Comparison of ENCODE assay signal across 7 cellular contexts in the genomic region with DNA sequence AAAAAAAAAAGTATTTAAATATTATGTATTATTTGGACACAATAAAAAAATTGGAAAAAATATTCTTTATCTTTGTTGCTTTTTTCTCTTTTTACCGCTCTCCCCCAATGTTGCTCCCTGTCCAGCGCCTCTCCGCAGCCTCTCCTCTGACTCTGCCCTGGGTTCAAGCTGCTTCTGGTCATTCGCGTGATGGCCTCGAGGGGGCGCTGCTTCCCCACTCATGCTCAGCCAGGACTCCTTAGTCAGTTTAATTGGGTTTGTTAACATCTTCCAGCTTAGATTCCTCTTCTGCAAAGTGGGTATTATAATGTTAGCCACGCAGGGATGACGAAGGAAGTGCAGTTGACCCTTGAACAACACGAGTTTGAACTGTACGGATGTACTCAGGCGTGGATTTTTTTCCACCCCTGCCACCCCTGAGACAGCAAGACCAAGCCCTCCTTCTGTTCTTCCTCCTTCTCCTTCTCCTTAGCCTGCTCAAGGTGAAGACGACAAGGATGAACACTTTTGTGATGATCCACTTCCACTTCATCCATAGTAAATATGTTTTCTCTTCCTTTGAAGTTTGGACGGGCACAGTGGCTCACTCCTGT. TPM values are rescaled to one million over a fixed set of nuclear protein-coding genes. Genes with fewer than 3 reads are reported as not detected.
DNase-seq lines count a peak whose midpoint lies in the region; FAIRE-seq and TF ChIP-seq lines count a peak whose summit lies in the region.

No MANE protein-coding gene starts in this region.

- H3K36me3 Mint-ChIP-seq in T-helper 2 cell treated with Interferon-gamma antibody and Interleukin-4, amounts not matched to agents 5 μg/mL and 100 μg/mL, for 36 hours (ENCODE audit: low read depth): no peaks in the 10 kb centered on the region

- peak; percentile 69 for DNase-seq in GM03348 (ENCODE audit: low spot score)
- DNase-seq in MM.1S: no peak
- DNase-seq in T-helper 2 cell treated with Interferon-gamma antibody and Interleukin-4, amounts not matched to agents 5 μg/mL and 100 μg/mL, for 36 hours (ENCODE audit: low spot score): peak; percentile 8
- DNase-seq in brain microvascular endothelial cell: peak; percentile 27
- peak; percentile 35 for DNase-seq in keratinocyte (ENCODE audit: low read depth, low spot score)
- DNase-seq in stimulated activated CD4-positive, alpha-beta T cell treated with anti-CD3 and anti-CD28 coated beads, Interleukin-4, amount 100 ng/mL, for 4 hours: peak; percentile 8 to 20
- DNase-seq in NCI-H128 (lab: John Stamatoyannopoulos, UW; ENCODE audit: unreplicated experiment): no peak

- dilution Hi-C loops in keratinocyte (cut with MboI; ENCODE audit: extremely low pct_ligation_motif_present, low sequenced_read_pairs): no loop called here

- H3F3A ChIP-seq in MM.1S (ENCODE audit: insufficient read depth, low read length): no peaks in the 10 kb centered on the region

- no peak overlapping the region for H2AFZ ChIP-seq in MM.1S (ENCODE audit: low read length)
- no peak overlapping the region for H2AFZ ChIP-seq in keratinocyte (ENCODE audit: control insufficient read depth, low read length)

- H3K36me3 ChIP-seq in MM.1S (replicated peaks; ENCODE audit: insufficient read depth, low read length) (no peaks in the 10 kb centered on the region), brain microvascular endothelial cell (replicated peaks) (no peaks in the 10 kb centered on the region), keratinocyte (ENCODE audit: control insufficient read depth in 2 of 2, extremely low read depth in 1 of 2, insufficient read depth in 2 of 2, low read length in 2 of 2) (no peaks in the 10 kb centered on the region)

- H3K4me1 Mint-ChIP-seq in T-helper 2 cell treated with Interferon-gamma antibody and Interleukin-4, amounts not matched to agents 5 μg/mL and 100 μg/mL, for 36 hours (ENCODE audit: low read depth): no peaks in the 10 kb centered on the region

- no peak overlapping the region for H3K4me3 Mint-ChIP-seq in T-helper 2 cell treated with Interferon-gamma antibody and Interleukin-4, amounts not matched to agents 5 μg/mL and 100 μg/mL, for 36 hours

- no peak overlapping the region for H3K4me3 ChIP-seq in MM.1S (ENCODE audit: low read length)
- H3K4me3 ChIP-seq in brain microvascular endothelial cell (ENCODE audit: low read depth, low read length): no peak overlapping the region
- no peak overlapping the region for H3K4me3 ChIP-seq in keratinocyte (ENCODE audit: control insufficient read depth in 2 of 3, extremely low read depth in 1 of 3, insufficient read depth in 2 of 3, low read depth in 1 of 3, low read length in 3 of 3)

- H3K9me3 ChIP-seq in MM.1S (replicated peaks; ENCODE audit: insufficient read depth, low read length) (no peaks in the 10 kb centered on the region), keratinocyte (ENCODE audit: control insufficient read depth, low read depth, low read length) (no peaks in the 10 kb centered on the region)

- H3K79me2 ChIP-seq in MM.1S (ENCODE audit: low read length): no peaks in the 10 kb centered on the region
- H3K79me2 ChIP-seq in keratinocyte (ENCODE audit: control insufficient read depth, insufficient read depth, low read length): no peaks in the 10 kb centered on the region

- H3K9me2 ChIP-seq in MM.1S (replicated peaks; ENCODE audit: insufficient read depth, low read length): no peaks in the 10 kb centered on the region

- H3K27ac ChIP-seq in MM.1S (ENCODE audit: low read length) (no peak overlapping the region), brain microvascular endothelial cell (no peak overlapping the region), keratinocyte (ENCODE audit: control insufficient read depth, insufficient read depth, low read length) (no peak overlapping the region)

- H3K9me3 Mint-ChIP-seq in T-helper 2 cell treated with Interferon-gamma antibody and Interleukin-4, amounts not matched to agents 5 μg/mL and 100 μg/mL, for 36 hours: no peaks in the 10 kb centered on the region

- H3K27me3 ChIP-seq in MM.1S (replicated peaks; ENCODE audit: insufficient read depth, low read length) (no peaks in the 10 kb centered on the region; the same call in 1 of the 2 replicates), brain microvascular endothelial cell (replicated peaks) (no peaks in the 10 kb centered on the region), keratinocyte (ENCODE audit: control insufficient read depth, extremely low read depth, insufficient read depth, low read length) (no peaks in the 10 kb centered on the region)

- H3K4me2 ChIP-seq in MM.1S (ENCODE audit: low read depth, low read length) (no peak overlapping the region), keratinocyte (ENCODE audit: control insufficient read depth, extremely low read depth, insufficient read depth, low read depth, low read length) (no peak overlapping the region)

- no peaks in the 10 kb centered on the region for H3K9me1 ChIP-seq in keratinocyte (ENCODE audit: control insufficient read depth, extremely low read depth, insufficient read depth, low read length)

- H3K27me3 Mint-ChIP-seq in T-helper 2 cell treated with Interferon-gamma antibody and Interleukin-4, amounts not matched to agents 5 μg/mL and 100 μg/mL, for 36 hours (ENCODE audit: low read depth): no peaks in the 10 kb centered on the region

- H3K9ac ChIP-seq in MM.1S (ENCODE audit: low read length) (no peak overlapping the region), keratinocyte (ENCODE audit: control insufficient read depth, extremely low read depth, insufficient read depth, low read length) (no peak overlapping the region)

- TF ChIP-seq CTCF in MM.1S (IDR thresholded peaks at IDR 0.05; ENCODE audit: low read length): peak; percentile 76
- peak; percentile 92 for TF ChIP-seq CTCF in brain microvascular endothelial cell (IDR thresholded peaks at IDR 0.05; ENCODE audit: low read depth, low read length, missing control alignments)
- TF ChIP-seq CTCF in keratinocyte (optimal IDR thresholded peaks at IDR 0.05 in 1 of 3, IDR thresholded peaks at IDR 0.05 in 1 of 3, conservative IDR thresholded peaks at IDR 0.05 in 1 of 3; ENCODE audit: extremely low read depth in 1 of 3, insufficient read depth in 2 of 3, low read length in 3 of 3): peak; percentile 88 to 98 (median 94)

- H3K4me1 ChIP-seq in MM.1S (ENCODE audit: low read length) (no peaks in the 10 kb centered on the region), keratinocyte (ENCODE audit: control insufficient read depth, extremely low read depth, insufficient read depth, low read length) (peaks cover 9% of the 10 kb centered on the region)

- in situ Hi-C loops in brain microvascular endothelial cell (cut with HindIII; ENCODE audit: low pct_ligation_motif_present, low sequenced_read_pairs): no loop called here

- H4K20me1 ChIP-seq in MM.1S (ENCODE audit: insufficient read depth, low read length) (no peaks in the 10 kb centered on the region), keratinocyte (ENCODE audit: control insufficient read depth, extremely low read depth, insufficient read depth, low read length) (no peaks in the 10 kb centered on the region)

- no peak overlapping the region for H3K27ac Mint-ChIP-seq in T-helper 2 cell treated with Interferon-gamma antibody and Interleukin-4, amounts not matched to agents 5 μg/mL and 100 μg/mL, for 36 hours

- no peak for FAIRE-seq in keratinocyte (lab: Jason Lieb, UNC)

RNA-seq across cellular contexts. Expression of a gene that starts 4.8 kb away (rescaled TPM):
- 0.45 to 0.89 TPM (median 0.55 TPM) in 3 replicates for polyA plus RNA-seq in keratinocyte
- 0.06 TPM for polyA plus RNA-seq in keratinocyte (2011; ENCODE audit: low read depth)
- 0.34 and 0.39 TPM in 2 replicates for polyA plus RNA-seq in keratinocyte (2011; cell fraction: cytosol; rRNA removed)
- 0.59 and 0.60 TPM in 2 replicates for polyA plus RNA-seq in keratinocyte (2011; cell fraction: nucleus; rRNA removed)
- polyA plus RNA-seq in keratinocyte (2012; ENCODE audit: low replicate concordance): 0.07 and 0.85 TPM in 2 replicates
- 1.1 to 2.9 TPM (median 2.0 TPM) in 3 replicates for polyA minus RNA-seq in keratinocyte
- polyA minus RNA-seq in keratinocyte (2011; cell fraction: cytosol; rRNA and poly(A)+ RNA removed): 0.38 TPM
- 0.85 and 1.2 TPM in 2 replicates for polyA minus RNA-seq in keratinocyte (2011; cell fraction: nucleus; rRNA and poly(A)+ RNA removed)

RNA-seq across cellular contexts. Expression of a gene that starts 53.9 kb away (rescaled TPM):
- 2.5 to 4.6 TPM (median 3.3 TPM) in 3 replicates for polyA plus RNA-seq in keratinocyte
- polyA plus RNA-seq in keratinocyte (2011; ENCODE audit: low read depth): 0.99 TPM
- polyA plus RNA-seq in keratinocyte (2011; cell fraction: cytosol; rRNA removed): 3.6 and 3.8 TPM in 2 replicates
- 3.0 and 4.6 TPM in 2 replicates for polyA plus RNA-seq in keratinocyte (2011; cell fraction: nucleus; rRNA removed)
- polyA plus RNA-seq in keratinocyte (2012; ENCODE audit: low replicate concordance): 2.4 and 2.5 TPM in 2 replicates
- polyA minus RNA-seq in keratinocyte: 6.8 to 10.7 TPM (median 6.9 TPM) in 3 replicates
- polyA minus RNA-seq in keratinocyte (2011; cell fraction: cytosol; rRNA and poly(A)+ RNA removed): 6.1 TPM
- polyA minus RNA-seq in keratinocyte (2011; cell fraction: nucleus; rRNA and poly(A)+ RNA removed): 1.8 and 3.6 TPM in 2 replicates

RNA-seq across cellular contexts. Expression of a gene that starts 54.9 kb away (rescaled TPM):
- polyA plus RNA-seq in keratinocyte: 69.2 to 79.1 TPM (median 76.8 TPM) in 3 replicates
- 18.2 TPM for polyA plus RNA-seq in keratinocyte (2011; ENCODE audit: low read depth)
- polyA plus RNA-seq in keratinocyte (2011; cell fraction: cytosol; rRNA removed): 63.2 and 87.4 TPM in 2 replicates
- 55.9 and 56.7 TPM in 2 replicates for polyA plus RNA-seq in keratinocyte (2011; cell fraction: nucleus; rRNA removed)
- 56.9 and 58.6 TPM in 2 replicates for polyA plus RNA-seq in keratinocyte (2012; ENCODE audit: low replicate concordance)
- 13.4 to 40.7 TPM (median 39.5 TPM) in 3 replicates for polyA minus RNA-seq in keratinocyte
- 32.4 TPM for polyA minus RNA-seq in keratinocyte (2011; cell fraction: cytosol; rRNA and poly(A)+ RNA removed)
- polyA minus RNA-seq in keratinocyte (2011; cell fraction: nucleus; rRNA and poly(A)+ RNA removed): 27.5 and 42.9 TPM in 2 replicates

Comparison
In these comparisons a context has a peak if more than half of its experiments do, and no peak if none do; other contexts are left out.
1. DNase-seq: peak in GM03348 (single experiment), T-helper 2 cell treated with Interferon-gamma antibody and Interleukin-4, amounts not matched to agents 5 μg/mL and 100 μg/mL, for 36 hours (single experiment), brain microvascular endothelial cell (single experiment), keratinocyte (single experiment) and stimulated activated CD4-positive, alpha-beta T cell treated with anti-CD3 and anti-CD28 coated beads, Interleukin-4, amount 100 ng/mL, for 4 hours (2 of 2); none in MM.1S (single experiment) and NCI-H128 (single experiment).
2. Peak in every context shown above with its lines, with median percentiles within 50 percentile points of each other: CTCF ChIP-seq.